ENCODE assay signal across 8 cellular contexts in genomic region chr11:833849-834311, GRCh38. TPM values are rescaled to one million over a fixed set of nuclear protein-coding genes. Genes with fewer than 3 reads are reported as not detected.
DNase-seq lines count a peak whose midpoint lies in the region; ATAC-seq, FAIRE-seq and TF ChIP-seq lines count a peak whose summit lies in the region.

No MANE protein-coding gene starts in this region.

- in situ Hi-C loops in Caki2 (cut with HindIII; ENCODE audit: low pct_unique_long_range_greater_than_20kb, low sequenced_read_pairs) = no loop called here

- peak overlapping the region; percentile 85 to 95 (median 88) for H3K27ac ChIP-seq in pancreas

- H3K4me3 ChIP-seq in epithelial cell of proximal tubule (ENCODE audit: low read depth, low read length) (peak overlapping the region; percentile 72), pancreas (peak overlapping the region; percentile 71 to 86 (median 82))

- peaks cover 0 to 26% (median 9%) of the 10 kb centered on the region in 3 donors for H3K36me3 ChIP-seq in pancreas

- intact Hi-C loops in pancreas (cut with DNase I) = no loop called here

- H3K4me1 ChIP-seq in pancreas = peaks cover 7 to 16% (median 15%) of the 10 kb centered on the region in 3 donors

- 15 to 22% methylated on average over 9 of the region's 9 CpGs for WGBS in pancreas, 2 donors

- no peak for TF ChIP-seq CTCF in epithelial cell of proximal tubule (conservative IDR thresholded peaks at IDR 0.05; ENCODE audit: low read depth, low read length)
- no peak for TF ChIP-seq CTCF in pancreas (IDR thresholded peaks at IDR 0.05)

- no peaks in the 10 kb centered on the region for H3K9me3 ChIP-seq in pancreas

- FAIRE-seq in RCC 7860 (lab: Jason Lieb, UNC) (peak; percentile 31), pancreas (lab: Jason Lieb, UNC) (no peak)

- DNase-seq in Caki2 (ENCODE audit: low read depth) (peak; percentile 55), RCC 7860 (ENCODE audit: low spot score) (no peak), epithelial cell of proximal tubule (ENCODE audit: low read depth) (no peak), pancreas (peak in 2 of 6 donors; percentile 53 to 59), dedifferentiated amniotic fluid mesenchymal stem cell (ENCODE audit: extremely low spot score) (no peak), 8988T (no peak)

- ATAC-seq in pancreas (peak in 2 of 4 donors; percentile 0 to 2), HG03108 (IDR thresholded peaks at IDR 0.05; ENCODE audit: unreplicated experiment) (no peak), GM19351 (IDR thresholded peaks at IDR 0.05; ENCODE audit: unreplicated experiment) (no peak)

- no peaks in the 10 kb centered on the region for H3K27me3 ChIP-seq in pancreas

RNA-seq across cellular contexts. Expression of gene CD151, which starts 1.1 kb away (rescaled TPM):
- total RNA-seq in Caki2 (2014; rRNA removed; shearing (Covaris generic); ENCODE audit: low replicate concordance) = 873 and 905 TPM in 2 replicates
- total RNA-seq in epithelial cell of proximal tubule (538 and 626 TPM in 2 replicates), pancreas (100 to 1,000 TPM; 163 to 278 (median 233) TPM)
- 100 to 1,000 TPM; 256 to 351 TPM for polyA plus RNA-seq in pancreas

RNA-seq across cellular contexts. Expression of gene CRACR2B, which starts 6.2 kb away (rescaled TPM):
- 15.0 and 29.5 TPM in 2 replicates for total RNA-seq in Caki2 (2014; rRNA removed; shearing (Covaris generic); ENCODE audit: low replicate concordance)
- total RNA-seq in epithelial cell of proximal tubule (21.0 and 55.7 TPM in 2 replicates), pancreas (100 to 1,000 TPM in 4 of 6 donors, 10 to 100 TPM in 2; 60.6 to 140 (median 108) TPM)
- 100 to 1,000 TPM; 263 to 378 TPM for polyA plus RNA-seq in pancreas

RNA-seq across cellular contexts. Expression of gene POLR2L, which starts 8.4 kb away (rescaled TPM):
- total RNA-seq in Caki2 (2014; rRNA removed; shearing (Covaris generic); ENCODE audit: low replicate concordance) = 90.2 and 103 TPM in 2 replicates
- total RNA-seq in epithelial cell of proximal tubule (166 and 213 TPM in 2 replicates), pancreas (10 to 100 TPM; 62.9 to 98.8 (median 68.9) TPM)
- 100 to 1,000 TPM in 1 of 2 donors, 10 to 100 TPM in 1; 64.7 to 110 TPM for polyA plus RNA-seq in pancreas

RNA-seq across cellular contexts. Expression of gene TSPAN4, which starts 8.8 kb away (rescaled TPM):
- total RNA-seq in Caki2 (2014; rRNA removed; shearing (Covaris generic); ENCODE audit: low replicate concordance) = 250 and 324 TPM in 2 replicates
- total RNA-seq in epithelial cell of proximal tubule (118 and 188 TPM in 2 replicates), pancreas (10 to 100 TPM; 15.3 to 25.0 (median 18.8) TPM)
- polyA plus RNA-seq in pancreas = 10 to 100 TPM; 44.0 to 67.2 TPM

RNA-seq across cellular contexts. Expression of gene PNPLA2, which starts 15.2 kb away (rescaled TPM):
- 11.6 and 15.3 TPM in 2 replicates for total RNA-seq in Caki2 (2014; rRNA removed; shearing (Covaris generic); ENCODE audit: low replicate concordance)
- total RNA-seq in epithelial cell of proximal tubule = 19.1 and 34.7 TPM in 2 replicates
- total RNA-seq in pancreas = 100 to 1,000 TPM in 1 of 6 donors, 10 to 100 TPM in 5; 59.1 to 109 (median 82.1) TPM
- polyA plus RNA-seq in pancreas = 100 to 1,000 TPM; 233 to 234 TPM
